15 cellular contexts compared by ENCODE assay signal in the genomic region with DNA sequence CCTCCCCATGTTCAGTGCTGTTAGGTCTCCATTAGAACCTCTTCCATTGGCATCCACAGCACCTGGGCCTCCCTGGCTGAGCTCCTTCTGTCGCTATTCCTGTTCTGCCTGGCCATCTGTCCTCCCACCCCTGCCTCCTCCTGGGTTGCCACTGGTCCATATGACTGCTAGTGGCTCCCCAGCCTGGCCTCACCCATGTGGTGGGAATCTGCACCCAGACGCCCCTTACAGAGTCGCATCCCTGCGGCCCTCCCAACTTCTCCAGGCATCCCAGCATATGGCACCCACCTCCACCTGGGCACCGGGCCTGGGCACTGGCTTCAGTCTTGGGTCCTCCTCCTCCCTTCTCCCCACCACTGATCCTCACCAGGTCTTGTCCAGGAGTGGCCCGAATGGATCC. TPM values are rescaled to one million over a fixed set of nuclear protein-coding genes. Genes with fewer than 3 reads are reported as not detected.
DNase-seq lines count a peak whose midpoint lies in the region; ATAC-seq and TF ChIP-seq lines count a peak whose summit lies in the region.
"Had no signal": no experiment of that assay in that cellular context is flagged by ENCODE, and none has a peak within 500 bp of the region (broad histone marks: within the 10 kb centered on the region; RNA-seq: fewer than 3 reads in every experiment).

No MANE protein-coding gene starts in this region.

- no peak for ATAC-seq in HG02970 (IDR thresholded peaks at IDR 0.05; ENCODE audit: low FRiP score, unreplicated experiment)
- ATAC-seq: SK-N-SH treated with all-trans-retinoic acid at 6 μM for 48 hours had no signal

- H3K4me1 Mint-ChIP-seq in T-helper 1 cell treated with Interleukin-12 subunit alpha and Interleukin-12 subunit beta and Interleukin-4 antibody, amounts not matched to agents 30 μg/mL and 1 μg/mL, for 36 hours (ENCODE audit: low read depth), result peaks cover 62% of the 10 kb centered on the region
- H3K4me1 Mint-ChIP-seq in HFFc6 (ENCODE audit: low read depth), result peaks cover 74% of the 10 kb centered on the region
- peaks cover 76% of the 10 kb centered on the region for H3K4me1 Mint-ChIP-seq in dendritic cell treated with granulocyte-macrophage colony-stimulating factor and Interleukin-4, amounts not matched to agents 40 ng/mL and 50 ng/mL, for 4 days (ENCODE audit: low read depth)

- peaks cover 69% of the 10 kb centered on the region for H3K36me3 Mint-ChIP-seq in T-helper 1 cell treated with Interleukin-12 subunit alpha and Interleukin-12 subunit beta and Interleukin-4 antibody, amounts not matched to agents 30 μg/mL and 1 μg/mL, for 36 hours (ENCODE audit: low read depth)
- H3K36me3 Mint-ChIP-seq in HFFc6 (ENCODE audit: low read depth), result peaks cover 50% of the 10 kb centered on the region
- peaks cover 76% of the 10 kb centered on the region for H3K36me3 Mint-ChIP-seq in dendritic cell treated with granulocyte-macrophage colony-stimulating factor and Interleukin-4, amounts not matched to agents 40 ng/mL and 50 ng/mL, for 4 days (ENCODE audit: low read depth)

- POLR2A ChIA-PET in GM10248 (lab: Yijun Ruan, JAX), result interaction anchor here (1.8 kb wide), 1 partner anchor 15 kb away, joined by 4 read pairs; no protein-coding TSS in a partner anchor

- peak overlapping the region; percentile 37 for H3K4me3 Mint-ChIP-seq in T-helper 1 cell treated with Interleukin-12 subunit alpha and Interleukin-12 subunit beta and Interleukin-4 antibody, amounts not matched to agents 30 μg/mL and 1 μg/mL, for 36 hours
- no peak overlapping the region for H3K4me3 Mint-ChIP-seq in HFFc6
- no peak overlapping the region for H3K4me3 Mint-ChIP-seq in dendritic cell treated with granulocyte-macrophage colony-stimulating factor and Interleukin-4, amounts not matched to agents 40 ng/mL and 50 ng/mL, for 4 days

- peak overlapping the region; percentile 64 for H3K27ac Mint-ChIP-seq in T-helper 1 cell treated with Interleukin-12 subunit alpha and Interleukin-12 subunit beta and Interleukin-4 antibody, amounts not matched to agents 30 μg/mL and 1 μg/mL, for 36 hours
- peak overlapping the region; percentile 75 for H3K27ac Mint-ChIP-seq in HFFc6
- peak overlapping the region; percentile 47 for H3K27ac Mint-ChIP-seq in dendritic cell treated with granulocyte-macrophage colony-stimulating factor and Interleukin-4, amounts not matched to agents 40 ng/mL and 50 ng/mL, for 4 days

- CTCF ChIA-PET in GM10248 (lab: Yijun Ruan, JAX), result interaction anchor here (1.2 to 2.5 kb wide), 2 partner anchors 18 to 32 kb away, joined by 4 to 5 read pairs; a partner anchor contains a TSS

- intact Hi-C loops in dendritic cell treated with granulocyte-macrophage colony-stimulating factor and Interleukin-4, amounts not matched to agents 40 ng/mL and 50 ng/mL, for 4 days (cut with micrococcal nuclease), result no loop called here
- intact Hi-C loops in posterior vena cava (cut with DNase I), result no loop called here

- DNase-seq in T-helper 1 cell (no peak), HFFc6 (no peak), posterior vena cava (ENCODE audit: low spot score) (peak; percentile 75), GM10248 (ENCODE audit: extremely low spot score) (no peak), GM13976 (ENCODE audit: low spot score) (no peak)
- DNase-seq: activated T-cell treated with anti-CD3 and anti-CD28 coated beads, Interleukin-2, amount 50 U/mL, for 48 hours; head of caudate nucleus; naive B cell; stimulated activated CD4-positive, alpha-beta T cell treated with anti-CD3 and anti-CD28 coated beads, Interleukin-4, amount 100 ng/mL, for 24 hours; stimulated activated naive CD4-positive, alpha-beta T cell treated with Interleukin-2 at 50 U/mL for 16 hours had no signal

- H3K9me3 Mint-ChIP-seq in T-helper 1 cell treated with Interleukin-12 subunit alpha and Interleukin-12 subunit beta and Interleukin-4 antibody, amounts not matched to agents 30 μg/mL and 1 μg/mL, for 36 hours, result no peaks in the 10 kb centered on the region
- H3K9me3 Mint-ChIP-seq in HFFc6, result 0 out of 2 replicates have a peak, but pooled peaks cover 4% of the 10 kb centered on the region
- H3K9me3 Mint-ChIP-seq in dendritic cell treated with granulocyte-macrophage colony-stimulating factor and Interleukin-4, amounts not matched to agents 40 ng/mL and 50 ng/mL, for 4 days, result no peaks in the 10 kb centered on the region

- TF ChIP-seq CTCF in HFFc6 (IDR thresholded peaks at IDR 0.05) (no peak), GM10248 (IDR thresholded peaks at IDR 0.05; ENCODE audit: control extremely low read depth, extremely low read depth, low read depth, missing control alignments) (no peak), GM13976 (IDR thresholded peaks at IDR 0.05; ENCODE audit: borderline replicate concordance, control extremely low read depth, extremely low read depth, insufficient read depth, missing control alignments) (no peak)

- in situ Hi-C loops in GM13976 (cut with MboI; ENCODE audit: low sequenced_read_pairs, unreplicated experiment), result no loop called here

- no peaks in the 10 kb centered on the region for H3K27me3 Mint-ChIP-seq in T-helper 1 cell treated with Interleukin-12 subunit alpha and Interleukin-12 subunit beta and Interleukin-4 antibody, amounts not matched to agents 30 μg/mL and 1 μg/mL, for 36 hours (ENCODE audit: low read depth)
- peaks cover 10% of the 10 kb centered on the region; the same call in 1 of the 2 replicates for H3K27me3 Mint-ChIP-seq in HFFc6 (ENCODE audit: insufficient read depth)
- no peaks in the 10 kb centered on the region for H3K27me3 Mint-ChIP-seq in dendritic cell treated with granulocyte-macrophage colony-stimulating factor and Interleukin-4, amounts not matched to agents 40 ng/mL and 50 ng/mL, for 4 days
- H3K27me3 Mint-ChIP-seq: naive B cell had no signal

RNA-seq across cellular contexts. Expression of a gene that starts 7.7 kb away (rescaled TPM):
- 10 to 100 TPM; 44.9 to 92.6 (median 84.5) TPM for total RNA-seq in HFFc6 (2021; fragmentation: NEBNext Ultra II Directional; extraction: Animal tissue kit (Norgen Biotek cat#: 25700))
- 10 to 100 TPM; 24.0 to 24.2 TPM for total RNA-seq in posterior vena cava

RNA-seq across cellular contexts. Expression of a gene that starts 16.5 kb away (rescaled TPM):
- 10 to 100 TPM; 17.7 to 21.7 (median 19.4) TPM for total RNA-seq in HFFc6 (2021; fragmentation: NEBNext Ultra II Directional; extraction: Animal tissue kit (Norgen Biotek cat#: 25700))
- total RNA-seq in posterior vena cava, result 10 to 100 TPM in 1 of 2 donors, 1 to 10 TPM in 1; 8.8 to 11.2 TPM

RNA-seq across cellular contexts. Expression of a gene that starts 17.3 kb away (rescaled TPM):
- total RNA-seq in HFFc6 (2021; fragmentation: NEBNext Ultra II Directional; extraction: Animal tissue kit (Norgen Biotek cat#: 25700)), result 100 to 1,000 TPM; 109 to 128 (median 117) TPM
- 100 to 1,000 TPM in 1 of 2 donors, 10 to 100 TPM in 1; 97.4 to 119 TPM for total RNA-seq in posterior vena cava

RNA-seq across cellular contexts. Expression of a gene that starts 22.6 kb away (rescaled TPM):
- total RNA-seq in HFFc6 (2021; fragmentation: NEBNext Ultra II Directional; extraction: Animal tissue kit (Norgen Biotek cat#: 25700)), result under 1 TPM in 5 of 6 experiments, not detected in 1; 0.19 to 0.48 (median 0.36) TPM
- total RNA-seq in posterior vena cava, result not detected
- total RNA-seq: HT1080 had no signal

RNA-seq across cellular contexts. Expression of a gene that starts 36.3 kb away (rescaled TPM):
- total RNA-seq in HFFc6 (2021; fragmentation: NEBNext Ultra II Directional; extraction: Animal tissue kit (Norgen Biotek cat#: 25700)), result 100 to 1,000 TPM in 1 of 6 experiments, 10 to 100 TPM in 5; 86.0 to 105 (median 89.9) TPM
- 10 to 100 TPM; 14.6 to 20.2 TPM for total RNA-seq in posterior vena cava
